Comparison of ENCODE assay signal across 8 cellular contexts in genomic region chr17:8631554-8631877, GRCh38. TPM values are rescaled to one million over a fixed set of nuclear protein-coding genes. Genes with fewer than 3 reads are reported as not detected.
DNase-seq lines count a peak whose midpoint lies in the region; ATAC-seq and TF ChIP-seq lines count a peak whose summit lies in the region.

No MANE protein-coding gene starts in this region.

- H4K20me1 ChIP-seq in PC-9 (ENCODE audit: insufficient read depth) = no peaks in the 10 kb centered on the region

- H3K9me2 ChIP-seq in PC-9 (ENCODE audit: insufficient read depth) = no peaks in the 10 kb centered on the region

- H3K27me3 Mint-ChIP-seq in progenitor cell of endocrine pancreas = no peaks in the 10 kb centered on the region

- H3K4me3 ChIP-seq in PC-9 (peak overlapping the region; percentile 48; the same call in 1 of the 2 replicates), epithelial cell of proximal tubule (ENCODE audit: low read depth, low read length) (peak overlapping the region; percentile 96)

- intact Hi-C loops in PC-9 (cut with micrococcal nuclease; ENCODE audit: unreplicated experiment) = loop anchor here (10.0 kb wide), 1 partner anchor 57 kb away; no protein-coding TSS in a partner anchor

- no peaks in the 10 kb centered on the region for H3F3A ChIP-seq in PC-9 (ENCODE audit: insufficient read depth, low read depth)

- CTCF ChIA-PET in PC-9 (lab: Charles Lee) = no interaction called here

- TF ChIP-seq CTCF in PC-9 (conservative IDR thresholded peaks at IDR 0.05) (no peak), epithelial cell of proximal tubule (conservative IDR thresholded peaks at IDR 0.05; ENCODE audit: low read depth, low read length) (no peak), progenitor cell of endocrine pancreas (IDR thresholded peaks at IDR 0.05; ENCODE audit: unreplicated experiment) (no peak)

- no peak overlapping the region for H3K27ac ChIP-seq in PC-9

- no peaks in the 10 kb centered on the region for H3K36me3 Mint-ChIP-seq in progenitor cell of endocrine pancreas (ENCODE audit: insufficient read depth)

- H3K27ac Mint-ChIP-seq in progenitor cell of endocrine pancreas = peak overlapping the region; percentile 97

- no peaks in the 10 kb centered on the region for H3K9me3 Mint-ChIP-seq in progenitor cell of endocrine pancreas (ENCODE audit: low read depth)

- peak overlapping the region; percentile 78 for H3K4me3 Mint-ChIP-seq in progenitor cell of endocrine pancreas (ENCODE audit: low read depth)

- H3K36me3 ChIP-seq in PC-9 (ENCODE audit: low read depth) = no peaks in the 10 kb centered on the region

- H2AFZ ChIP-seq in PC-9 = 0 out of 2 replicates have a peak overlapping the region, but pooled peaks have one; percentile 43

- peaks cover 5% of the 10 kb centered on the region; the same call in 1 of the 2 replicates for H3K27me3 ChIP-seq in PC-9 (ENCODE audit: insufficient read depth, low read depth)

- POLR2A ChIA-PET in PC-9 (lab: Charles Lee; ENCODE audit: unreplicated experiment) = no interaction called here

- no peaks in the 10 kb centered on the region for H3K79me2 ChIP-seq in PC-9 (ENCODE audit: low read depth)

- no peaks in the 10 kb centered on the region for H3K9me3 ChIP-seq in PC-9 (ENCODE audit: insufficient read depth, low read depth)

- no peak for ATAC-seq in HG02623 (IDR thresholded peaks at IDR 0.05; ENCODE audit: unreplicated experiment)

- peak; percentile 36 for DNase-seq in ELR (ENCODE audit: low read depth)
- no peak for DNase-seq in PC-9
- no peak for DNase-seq in epithelial cell of proximal tubule (ENCODE audit: low read depth)
- no peak for DNase-seq in progenitor cell of endocrine pancreas (ENCODE audit: low spot score, unreplicated experiment)
- DNase-seq in EL = no peak
- no peak for DNase-seq in H4 (ENCODE audit: low spot score)
- DNase-seq in activated CD8-positive, alpha-beta memory T cell treated with anti-CD3 and anti-CD28 coated beads, Interleukin-2, amount 50 U/mL, for 4 hours = no peak

- H3K4me2 ChIP-seq in PC-9 = peak overlapping the region; percentile 61

- peaks cover 24% of the 10 kb centered on the region for H3K4me1 Mint-ChIP-seq in progenitor cell of endocrine pancreas (ENCODE audit: low read depth)

- BruUV-seq in PC-9 (replicated peaks; lab: Mats Ljungman, UMichigan) = no TSS peak

- H3K4me1 ChIP-seq in PC-9 (replicated peaks; ENCODE audit: insufficient read depth) = no peaks in the 10 kb centered on the region

RNA-seq across cellular contexts. Expression of gene MYH10, which starts 1.0 kb away (rescaled TPM):
- 1.6 and 1.7 TPM in 2 replicates for total RNA-seq in PC-9 (2021)
- 62.9 and 71.1 TPM in 2 replicates for total RNA-seq in epithelial cell of proximal tubule
- total RNA-seq in progenitor cell of endocrine pancreas = 244 and 257 TPM in 2 replicates
- total RNA-seq in H4 (2014; rRNA removed; shearing (Covaris generic)) = 20.2 and 21.1 TPM in 2 replicates
